In the genomic region with DNA sequence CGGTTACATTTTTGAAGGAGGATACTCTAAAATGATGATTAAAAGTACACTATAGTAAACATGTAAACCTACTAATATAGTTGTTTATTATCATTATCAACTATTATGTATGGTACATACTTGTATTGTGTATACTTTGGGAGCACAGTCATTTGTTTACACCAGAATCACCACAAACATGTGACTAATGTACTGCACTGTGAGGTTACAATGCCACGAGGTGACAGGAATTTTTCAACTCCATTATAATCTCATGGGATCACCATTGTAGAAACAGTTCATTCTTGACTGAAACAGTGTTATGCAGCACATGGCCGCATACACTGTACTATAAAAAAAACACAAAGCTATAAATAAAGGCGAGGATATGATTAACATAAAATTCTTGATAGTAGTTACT, we compare ENCODE assay signal across 24 cellular contexts. TPM values are rescaled to one million over a fixed set of nuclear protein-coding genes. Genes with fewer than 3 reads are reported as not detected.
"Had no signal": no experiment of that assay in that cellular context is flagged by ENCODE, and none has a peak within 500 bp of the region (broad histone marks: within the 10 kb centered on the region; RNA-seq: fewer than 3 reads in every experiment).

No MANE protein-coding gene starts in this region.

- H3K79me2 ChIP-seq: hepatocyte, parathyroid adenoma had no signal

- H3K4me1 Mint-ChIP-seq: activated CD4-positive, alpha-beta memory T cell treated with anti-CD3 and anti-CD28 coated beads, Interleukin-2, amount 10 ng/mL, durations not matched to agents 7 days and 5 days; brain; memory B cell; WTC11 had no signal

- H3K36me3 ChIP-seq: adrenal gland, left ventricle myocardium inferior, neutrophil, right atrium auricular region, uterus had no signal

- FAIRE-seq: kidney had no signal

- H3K36me3 Mint-ChIP-seq: WTC11 had no signal

- H3K27ac Mint-ChIP-seq: activated CD4-positive, alpha-beta memory T cell treated with anti-CD3 and anti-CD28 coated beads, Interleukin-2, amount 10 ng/mL, durations not matched to agents 7 days and 5 days; brain; memory B cell; naive thymus-derived CD8-positive, alpha-beta T cell; WTC11 had no signal

- H3K9ac ChIP-seq: parathyroid adenoma had no signal

- ATAC-seq: activated T-cell treated with anti-CD3 and anti-CD28 coated beads, Interleukin-2, amount 50 U/mL, for 4 hours; naive thymus-derived CD8-positive, alpha-beta T cell; WTC11 had no signal

- H3K4me3 ChIP-seq: adrenal gland, hepatocyte, left ventricle myocardium inferior, right atrium auricular region, skin epidermis, tibial nerve, uterus had no signal

- H3K27me3 Mint-ChIP-seq: activated CD4-positive, alpha-beta memory T cell treated with anti-CD3 and anti-CD28 coated beads, Interleukin-2, amount 10 ng/mL, durations not matched to agents 7 days and 5 days; brain; central memory CD8-positive, alpha-beta T cell; memory B cell; naive thymus-derived CD8-positive, alpha-beta T cell had no signal

- H3K4me2 ChIP-seq: hepatocyte had no signal

- H3K27ac ChIP-seq: adrenal gland, hepatocyte, left ventricle myocardium inferior, neutrophil, parathyroid adenoma, right atrium auricular region, skin epidermis, tibial nerve, uterus had no signal

- DNase-seq: activated CD4-positive, alpha-beta memory T cell treated with anti-CD3 and anti-CD28 coated beads, Interleukin-2, amount 10 ng/mL, durations not matched to agents 7 days and 5 days; activated CD4-positive, alpha-beta T cell treated with anti-CD3 and anti-CD28 coated beads for 4 hours; activated effector memory CD4-positive, alpha-beta T cell treated with Interleukin-2 at 50 U/mL for 16 hours; activated naive CD4-positive, alpha-beta T cell treated with anti-CD3 and anti-CD28 coated beads, Interleukin-2, amount 50 U/mL, for 16 hours; activated T-cell treated with anti-CD3 and anti-CD28 coated beads, Interleukin-2, amount 50 U/mL, for 4 hours; adrenal gland; effector CD8-positive, alpha-beta T cell; kidney; left ventricle myocardium inferior; naive thymus-derived CD8-positive, alpha-beta T cell; stimulated activated CD4-positive, alpha-beta T cell treated with anti-CD3 and anti-CD28 coated beads, Interleukin-4, amount 100 ng/mL, for 24 hours; stimulated activated naive CD4-positive, alpha-beta T cell; T-helper 2 cell; uterus had no signal

- H3K27me3 ChIP-seq: adrenal gland, hepatocyte, neutrophil, right atrium auricular region, tibial nerve, uterus had no signal

- H3K4me3 Mint-ChIP-seq: activated CD4-positive, alpha-beta memory T cell treated with anti-CD3 and anti-CD28 coated beads, Interleukin-2, amount 10 ng/mL, durations not matched to agents 7 days and 5 days; activated T-cell treated with anti-CD3 and anti-CD28 coated beads, Interleukin-2, amount 50 U/mL, for 4 hours; brain; central memory CD8-positive, alpha-beta T cell; memory B cell; naive thymus-derived CD8-positive, alpha-beta T cell; WTC11 had no signal

- H2AFZ ChIP-seq: hepatocyte, parathyroid adenoma had no signal

- H3K4me1 ChIP-seq: adrenal gland, left ventricle myocardium inferior, parathyroid adenoma, right atrium auricular region, tibial nerve, uterus had no signal

- H3K9me3 ChIP-seq: adrenal gland, left ventricle myocardium inferior, neutrophil, right atrium auricular region, tibial nerve, uterus had no signal

- H3K9me3 Mint-ChIP-seq: activated CD4-positive, alpha-beta memory T cell treated with anti-CD3 and anti-CD28 coated beads, Interleukin-2, amount 10 ng/mL, durations not matched to agents 7 days and 5 days; activated T-cell treated with anti-CD3 and anti-CD28 coated beads, Interleukin-2, amount 50 U/mL, for 4 hours; brain; central memory CD8-positive, alpha-beta T cell; memory B cell; naive thymus-derived CD8-positive, alpha-beta T cell; WTC11 had no signal

RNA-seq across cellular contexts. Expression of gene SPATA17, which starts 44.6 kb away (rescaled TPM):
- total RNA-seq: activated CD4-positive, alpha-beta memory T cell treated with anti-CD3 and anti-CD28 coated beads, Interleukin-2, amount 10 ng/mL, durations not matched to agents 7 days and 5 days; activated T-cell treated with anti-CD3 and anti-CD28 coated beads, Interleukin-2, amount 50 U/mL, for 4 hours; naive thymus-derived CD8-positive, alpha-beta T cell had no signal
- polyA plus RNA-seq: naive thymus-derived CD8-positive, alpha-beta T cell had no signal
